12 cellular contexts compared by ENCODE assay signal in genomic region chr20:39009348-39009747, GRCh38. TPM values are rescaled to one million over a fixed set of nuclear protein-coding genes. Genes with fewer than 3 reads are reported as not detected.
DNase-seq lines count a peak whose midpoint lies in the region; ATAC-seq and TF ChIP-seq lines count a peak whose summit lies in the region.
"Had no signal": no experiment of that assay in that cellular context is flagged by ENCODE, and none has a peak within 500 bp of the region (broad histone marks: within the 10 kb centered on the region; RNA-seq: fewer than 3 reads in every experiment).

No MANE protein-coding gene starts in this region.

- no peaks in the 10 kb centered on the region for H3K27me3 Mint-ChIP-seq in H9 (ENCODE audit: low read depth)
- no peaks in the 10 kb centered on the region for H3K27me3 Mint-ChIP-seq in WTC11 (ENCODE audit: low read depth)
- H3K27me3 Mint-ChIP-seq: CD4-positive, alpha-beta T cell had no signal

- peaks cover 22 to 24% of the 10 kb centered on the region in 2 experiments for H3K4me1 Mint-ChIP-seq in H9
- H3K4me1 Mint-ChIP-seq in WTC11 = peaks cover 23% of the 10 kb centered on the region

- H3K4me3 Mint-ChIP-seq in H9 (no peak overlapping the region), WTC11 (no peak overlapping the region)
- H3K4me3 Mint-ChIP-seq: CD4-positive, alpha-beta T cell had no signal

- H3T11ph ChIP-seq in H9 (ENCODE audit: low read length) = no peak overlapping the region

- no peak overlapping the region for H3K4me3 ChIP-seq in mucosa of descending colon
- H3K4me3 ChIP-seq: SJSA1 had no signal

- H3K23me2 ChIP-seq in H9 (ENCODE audit: insufficient read length, low read depth, low read length, poor library complexity, severe bottlenecking) = no peaks in the 10 kb centered on the region

- no peak overlapping the region for H3K18ac ChIP-seq in H9 (ENCODE audit: insufficient read length, low read depth, low read length)

- H3K14ac ChIP-seq in H9 (ENCODE audit: insufficient read depth, low read length) = no peak overlapping the region

- in situ Hi-C loops in KBM-7 (cut with MboI; ENCODE audit: low pct_unique_long_range_greater_than_20kb, low sequenced_read_pairs) = no loop called here

- H3K9me3 Mint-ChIP-seq in H9 (no peaks in the 10 kb centered on the region), WTC11 (no peaks in the 10 kb centered on the region)
- H3K9me3 Mint-ChIP-seq: CD4-positive, alpha-beta T cell had no signal

- H3K79me2 ChIP-seq in H9 (ENCODE audit: insufficient read depth, low read length) = no peaks in the 10 kb centered on the region

- no peak overlapping the region for H3K4ac ChIP-seq in H9 (ENCODE audit: low read depth, low read length)

- H3K4me1 ChIP-seq in H9 (ENCODE audit: insufficient read depth, low read length) (peaks cover 4% of the 10 kb centered on the region), mucosa of descending colon (ENCODE audit: low read depth) (peaks cover 14% of the 10 kb centered on the region)
- H3K4me1 ChIP-seq: SJSA1 had no signal

- no peak for ATAC-seq in WTC11
- ATAC-seq in mucosa of descending colon = peak; percentile 72
- ATAC-seq in GM18520 (IDR thresholded peaks at IDR 0.05; ENCODE audit: unreplicated experiment) = no peak

- POLR2A ChIA-PET in WTC11 (lab: Charles Lee) = no interaction called here

- no peak overlapping the region for H2BK15ac ChIP-seq in H9 (ENCODE audit: low read depth, low read length)

- no peak overlapping the region for H3K4me2 ChIP-seq in H9 (ENCODE audit: insufficient read depth, insufficient read length, low read length)

- H3K27ac Mint-ChIP-seq in H9 = peak overlapping the region in 2 of 3 experiments; percentile 54 to 74; a peak in 2 of 7 replicates
- H3K27ac Mint-ChIP-seq in WTC11 = peak overlapping the region; percentile 57

- H2AK5ac ChIP-seq in H9 (ENCODE audit: insufficient read length, low read length) = no peak overlapping the region

- H3K23ac ChIP-seq in H9 (ENCODE audit: insufficient read length, low read depth, low read length) = no peak overlapping the region

- no peaks in the 10 kb centered on the region for H4K20me1 ChIP-seq in H9 (ENCODE audit: control insufficient read depth, insufficient read depth, insufficient read length)

- H4K8ac ChIP-seq in H9 (replicated peaks; ENCODE audit: insufficient read length, low read depth, low read length) = no peak overlapping the region

- DNase-seq in H9 (no peak), KBM-7 (peak; percentile 15), WTC11 (ENCODE audit: low spot score) (no peak), mucosa of descending colon (peak in 1 of 3 donors; percentile 24), NCI-H2029 (lab: John Stamatoyannopoulos, UW) (no peak)
- no peak for DNase-seq in activated CD8-positive, alpha-beta memory T cell treated with anti-CD3 and anti-CD28 coated beads for 24 hours
- DNase-seq: CD4-positive, alpha-beta T cell; NCI-H1436 treated with DMSO at 0.1 percent for 48 hours; NCI-H2081; NCI-H748 treated with DMSO at 0.1 percent for 48 hours had no signal

- intact Hi-C loops in mucosa of descending colon (cut with DNase I, micrococcal nuclease) = no loop called here

- no peaks in the 10 kb centered on the region for H3K9me3 ChIP-seq in H9 (ENCODE audit: control insufficient read depth, low read depth, low read length)
- H3K9me3 ChIP-seq in mucosa of descending colon = no peaks in the 10 kb centered on the region
- H3K9me3 ChIP-seq: SJSA1 had no signal

- WGBS in H9 (ENCODE audit: extremely low coverage, insufficient read length, low lambda C conversion rate) = no CpG with 5 or more reads among the region's 1 CpG

- no peaks in the 10 kb centered on the region for H3K79me1 ChIP-seq in H9 (ENCODE audit: insufficient read depth, low read depth, low read length, poor library complexity, severe bottlenecking)

- H2BK5ac ChIP-seq in H9 (ENCODE audit: insufficient read length, low read length) = no peak overlapping the region

- H2AFZ ChIP-seq in H9 (ENCODE audit: low read length) = no peak overlapping the region

- H2BK12ac ChIP-seq in H9 (ENCODE audit: insufficient read length, low read depth, low read length) = no peak overlapping the region

- no peak overlapping the region for H3K27ac ChIP-seq in H9 (ENCODE audit: insufficient read length, low read depth, low read length)
- H3K27ac ChIP-seq: SJSA1 had no signal

- no peak overlapping the region for H3K56ac ChIP-seq in H9 (ENCODE audit: insufficient read length, low read depth, low read length)

- peaks cover 30 to 68% (median 60%) of the 10 kb centered on the region in 3 experiments for H3K36me3 Mint-ChIP-seq in H9 (ENCODE audit: insufficient read depth in 1 of 3, low read depth in 3 of 3)
- peaks cover 53% of the 10 kb centered on the region for H3K36me3 Mint-ChIP-seq in WTC11

- H2BK20ac ChIP-seq in H9 (ENCODE audit: low read depth, low read length, poor library complexity, severe bottlenecking) = no peak overlapping the region

- H3K27me3 ChIP-seq in H9 (ENCODE audit: insufficient read depth, low read length) = no peaks in the 10 kb centered on the region
- H3K27me3 ChIP-seq: SJSA1 had no signal

- TF ChIP-seq CTCF in H9 (conservative IDR thresholded peaks at IDR 0.05) = no peak
- TF ChIP-seq CTCF in WTC11 (IDR thresholded peaks at IDR 0.05) = no peak
- TF ChIP-seq CTCF in mucosa of descending colon (IDR thresholded peaks at IDR 0.05) = no peak

- no peak overlapping the region for H3K9ac ChIP-seq in H9 (ENCODE audit: extremely low read depth, insufficient read length, low read length)

- no peaks in the 10 kb centered on the region for H3K36me3 ChIP-seq in mucosa of descending colon (ENCODE audit: low read depth)

- CTCF ChIA-PET in WTC11 (lab: Charles Lee) = interaction anchor here (0.7 to 1.8 kb wide), 4 partner anchors 40 to 115 kb away, joined by 3 to 6 read pairs (median 3); partner anchors contain the start of gene FAM83D

- no peak overlapping the region for H4K91ac ChIP-seq in H9 (ENCODE audit: insufficient read length, low read depth, low read length)

- no peak overlapping the region for H4K5ac ChIP-seq in H9 (ENCODE audit: insufficient read length, low read depth, low read length)

- no peak overlapping the region for H2BK120ac ChIP-seq in H9 (ENCODE audit: low read depth, low read length, poor library complexity, severe bottlenecking)

TF ChIP-seq in WTC11, 78 proteins besides CTCF, POLR2A, EP300 and RAD21:
- no peak for TF ChIP-seq OVOL2 (CRISPR knock-in tag; IDR thresholded peaks at IDR 0.05; ENCODE audit: borderline replicate concordance)

RNA-seq across cellular contexts. Expression of gene DHX35, which starts 47.2 kb away (rescaled TPM):
- 14.3 and 14.4 TPM in 2 replicates for total RNA-seq in H9 (2021)
- total RNA-seq in WTC11 (2021) = 17.8 to 20.4 TPM (median 18.7 TPM) in 3 replicates
- total RNA-seq in mucosa of descending colon = 10 to 100 TPM; 14.8 to 16.4 (median 16.3) TPM
